ENCODE assay signal across 17 cellular contexts in genomic region chr1:206419250-206419649, GRCh38. TPM values are rescaled to one million over a fixed set of nuclear protein-coding genes. Genes with fewer than 3 reads are reported as not detected.
DNase-seq lines count a peak whose midpoint lies in the region; ATAC-seq and TF ChIP-seq lines count a peak whose summit lies in the region.
"Had no signal": no experiment of that assay in that cellular context is flagged by ENCODE, and none has a peak within 500 bp of the region (broad histone marks: within the 10 kb centered on the region; RNA-seq: fewer than 3 reads in every experiment).

No MANE protein-coding gene starts in this region.

- H3K4me1 ChIP-seq in ACC112 (ENCODE audit: control insufficient read depth, insufficient read depth, low read length, unreplicated experiment) (peaks cover 27% of the 10 kb centered on the region), HCT116 (ENCODE audit: control insufficient read depth in 1 of 2, insufficient read depth in 2 of 2, low read length in 2 of 2) (peaks cover 6 to 21% of the 10 kb centered on the region in 2 experiments; a peak in 3 of 4 replicates), aorta (ENCODE audit: control insufficient read depth in 1 of 2, insufficient read depth in 2 of 2, low read length in 2 of 2) (no peaks in the 10 kb centered on the region)
- H3K4me1 ChIP-seq: ascending aorta had no signal

- intact Hi-C loops in HCT116 (cut with micrococcal nuclease) (no loop called here), aorta (cut with DNase I) (no loop called here)

- H4K20me1 ChIP-seq in HCT116 (ENCODE audit: insufficient read depth), result no peaks in the 10 kb centered on the region

- H2AFZ ChIP-seq in ACC112 (ENCODE audit: low read length, unreplicated experiment) (no peak overlapping the region), HCT116 (ENCODE audit: low read depth, low read length, poor library complexity, severe bottlenecking) (no peak overlapping the region)

- no peak overlapping the region for H3K9ac ChIP-seq in HCT116 (ENCODE audit: low read length)

- H3K27ac Mint-ChIP-seq in WTC11, result peak overlapping the region; percentile 69

- H3K4me3 ChIP-seq in ACC112 (ENCODE audit: low read depth, low read length) (no peak overlapping the region), HCT116 (replicated peaks in 1 of 2; ENCODE audit: low read depth in 1 of 2, low read length in 2 of 2) (no peak overlapping the region), aorta (ENCODE audit: low read length in 2 of 2) (no peak overlapping the region)
- H3K4me3 ChIP-seq: ascending aorta, lung, upper lobe of left lung had no signal

- peak overlapping the region; percentile 34 for H3K4me2 ChIP-seq in HCT116 (ENCODE audit: low read length)

- H3K27ac ChIP-seq in ACC112 (ENCODE audit: low read depth, low read length) (peak overlapping the region; percentile 46), HCT116 (ENCODE audit: low read depth, low read length) (no peak overlapping the region), aorta (ENCODE audit: low read depth in 1 of 2, low read length in 2 of 2) (no peak overlapping the region)
- H3K27ac ChIP-seq: ascending aorta, neutrophil, upper lobe of left lung had no signal

- no peaks in the 10 kb centered on the region for H3K79me2 ChIP-seq in ACC112 (ENCODE audit: control insufficient read depth, insufficient read depth, low read length, unreplicated experiment)
- H3K79me2 ChIP-seq in HCT116 (ENCODE audit: insufficient read depth, low read length), result no peaks in the 10 kb centered on the region

- peaks cover 13% of the 10 kb centered on the region; the same call in 1 of the 2 replicates for H3K36me3 ChIP-seq in ACC112 (ENCODE audit: insufficient read depth, low read length)
- peaks cover 0 to 2% of the 10 kb centered on the region in 2 experiments; a peak in 1 of 4 replicates for H3K36me3 ChIP-seq in HCT116 (ENCODE audit: control insufficient read depth in 1 of 2, insufficient read depth in 2 of 2, low read length in 2 of 2)
- H3K36me3 ChIP-seq in aorta (ENCODE audit: control insufficient read depth in 1 of 2, insufficient read depth in 2 of 2, low read length in 1 of 2), result peaks cover 0 to 11% of the 10 kb centered on the region in 2 donors

- no peak overlapping the region for H3K4me3 Mint-ChIP-seq in WTC11

- CTCF ChIA-PET in HCT116 (lab: Charles Lee), result no interaction called here
- CTCF ChIA-PET in WTC11 (lab: Charles Lee), result no interaction called here

- H3K4me1 Mint-ChIP-seq in WTC11, result no peaks in the 10 kb centered on the region; the same call in 1 of the 2 replicates

- 0 out of 2 replicates have a peak, but pooled peaks have one; percentile 4 for TF ChIP-seq RAD21 in HCT116 (IDR thresholded peaks at IDR 0.05; ENCODE audit: low read depth)

- H3K27me3 ChIP-seq in ACC112 (ENCODE audit: insufficient read depth, low read length), result no peaks in the 10 kb centered on the region
- no peaks in the 10 kb centered on the region for H3K27me3 ChIP-seq in HCT116 (ENCODE audit: insufficient read depth, low read length)
- no peaks in the 10 kb centered on the region for H3K27me3 ChIP-seq in aorta (ENCODE audit: control insufficient read depth in 1 of 2, insufficient read depth in 2 of 2, low read length in 1 of 2)
- H3K27me3 ChIP-seq: ascending aorta, neutrophil, upper lobe of left lung had no signal

- no peaks in the 10 kb centered on the region for H3K9me3 ChIP-seq in HCT116 (ENCODE audit: control insufficient read depth in 1 of 2, insufficient read depth in 1 of 2, low read depth in 1 of 2, low read length in 2 of 2)
- no peaks in the 10 kb centered on the region for H3K9me3 ChIP-seq in aorta (ENCODE audit: control insufficient read depth, low read length)
- H3K9me3 ChIP-seq: ascending aorta, neutrophil, upper lobe of left lung had no signal

- POLR2A ChIA-PET in HCT116 (lab: Charles Lee), result no interaction called here
- POLR2A ChIA-PET in WTC11 (lab: Charles Lee), result no interaction called here

- no peaks in the 10 kb centered on the region for H3K9me3 Mint-ChIP-seq in WTC11

- no peak for TF ChIP-seq POLR2A in HCT116 (IDR thresholded peaks at IDR 0.05; ENCODE audit: borderline replicate concordance, extremely low read depth, insufficient read depth, insufficient read length)

- no peak for DNase-seq in HCT116 (ENCODE audit: low read depth, low spot score)
- DNase-seq in WTC11 (ENCODE audit: low spot score), result no peak
- peak; percentile 20 for DNase-seq in iris pigment epithelial cell (ENCODE audit: low read depth)
- no peak for DNase-seq in effector CD4-positive, alpha-beta T cell
- DNase-seq in HuH-7.5 (ENCODE audit: low spot score), result no peak
- DNase-seq in foreskin melanocyte, result no peak
- DNase-seq in aorta, result no peak
- DNase-seq: activated CD4-positive, alpha-beta T cell treated with anti-CD3 and anti-CD28 coated beads, Interleukin-2, amount 50 U/mL, for 48 hours; NK-92 treated with Interleukin-12 subunit alpha and Interleukin-12 subunit beta, amount 100 ng/mL, for 24 hours; stimulated activated CD4-positive, alpha-beta T cell treated with anti-CD3 and anti-CD28 coated beads, Interleukin-4, amount 100 ng/mL, for 1 hour; T1000; upper lobe of left lung had no signal

- no TSS peak for BruUV-seq in HCT116 (replicated peaks; lab: Mats Ljungman, UMichigan)

- TF ChIP-seq CTCF in HCT116 (IDR thresholded peaks at IDR 0.05 in 2 of 3, conservative IDR thresholded peaks at IDR 0.05 in 1 of 3; ENCODE audit: borderline replicate concordance in 1 of 3, insufficient read depth in 1 of 3, low read depth in 2 of 3, low read length in 2 of 3) (no peak), WTC11 (IDR thresholded peaks at IDR 0.05) (no peak)

- peak; percentile 62 for ATAC-seq in HCT116
- peak; percentile 44; the same call in 1 of the 2 replicates for ATAC-seq in WTC11
- ATAC-seq in aorta (ENCODE audit: low FRiP score), result no peak
- ATAC-seq: sciatic nerve had no signal

- no peaks in the 10 kb centered on the region for H3K9me2 ChIP-seq in HCT116 (ENCODE audit: insufficient read depth)

- WGBS in aorta, 2 donors, result 93 to 96% methylated on average over 2 of the region's 2 CpGs

- H3K36me3 Mint-ChIP-seq in WTC11, result peaks cover 30% of the 10 kb centered on the region

- no peaks in the 10 kb centered on the region for H3K27me3 Mint-ChIP-seq in WTC11 (ENCODE audit: low read depth)

- RAD21 ChIA-PET in HCT116 (lab: Charles Lee; ENCODE audit: low non-redundant PET in 1 of 2, low total read pairs in 2 of 2, uncharacterized antibody in 2 of 2, unreplicated experiment in 2 of 2), result no interaction called here

TF ChIP-seq in HCT116, 20 proteins besides CTCF, POLR2A, EP300 and RAD21:
- TF ChIP-seq SP1 (IDR thresholded peaks at IDR 0.05; ENCODE audit: low read depth) (peak; percentile 21; the same call in 1 of the 2 replicates), EZH2 (IDR thresholded peaks at IDR 0.05) (no peak)

TF ChIP-seq in WTC11, 78 proteins besides CTCF, POLR2A, EP300 and RAD21:
- TF ChIP-seq MLX (CRISPR knock-in tag; IDR thresholded peaks at IDR 0.05), result no peak
- no peak for TF ChIP-seq ZNF232 (CRISPR knock-in tag; IDR thresholded peaks at IDR 0.05)
- TF ChIP-seq ZSCAN18 (CRISPR knock-in tag; IDR thresholded peaks at IDR 0.05), result no peak
- no peak for TF ChIP-seq ZNF317 (CRISPR knock-in tag; IDR thresholded peaks at IDR 0.05; ENCODE audit: borderline replicate concordance, low read depth)

RNA-seq across cellular contexts. Expression of gene IKBKE, which starts 51.0 kb away (rescaled TPM):
- total RNA-seq in HCT116 (2021; ENCODE audit: unreplicated experiment) (5.1 TPM), WTC11 (2021) (7.8 to 8.1 TPM (median 8.0 TPM) in 3 replicates), aorta (10 to 100 TPM in 1 of 2 donors, 1 to 10 TPM in 1; 5.9 to 10.3 TPM)
- 3.5 TPM in 2 replicates for polyA plus RNA-seq in HCT116 (2012)
- 1 to 10 TPM; 4.3 to 4.5 TPM for polyA plus RNA-seq in aorta
